ENCODE assay signal across 10 cellular contexts in genomic region chr3:72891053-72891855, GRCh38. TPM values are rescaled to one million over a fixed set of nuclear protein-coding genes. Genes with fewer than 3 reads are reported as not detected.
A peak's percentile ranks its signal among the peaks of the same experiment; 100 is the strongest.
DNase-seq lines count a peak whose midpoint lies in the region; ATAC-seq and TF ChIP-seq lines count a peak whose summit lies in the region.
"Had no signal": no experiment of that assay in that cellular context is flagged by ENCODE, and none has a peak within 500 bp of the region (broad histone marks: within the 10 kb centered on the region; RNA-seq: fewer than 3 reads in every experiment).

No MANE protein-coding gene starts in this region.

- H3K4me3 ChIP-seq in ACC112 (ENCODE audit: low read depth, low read length) (peak overlapping the region; percentile 44), cardiac fibroblast (replicated peaks in 1 of 2; ENCODE audit: low read depth in 2 of 2, low read length in 2 of 2) (peak overlapping the region in 1 of 2 donors; percentile 4), mesodermal cell (ENCODE audit: extremely low read depth, insufficient read depth, low read length, poor library complexity, severe bottlenecking) (no peak overlapping the region)

- no peak for ATAC-seq in HG03354 (IDR thresholded peaks at IDR 0.05; ENCODE audit: poor library complexity, severe bottlenecking, unreplicated experiment)

- H3K4me1 ChIP-seq in ACC112 (ENCODE audit: control insufficient read depth, insufficient read depth, low read length, unreplicated experiment) (peaks cover 41% of the 10 kb centered on the region), mesodermal cell (ENCODE audit: control insufficient read depth, insufficient read depth, low read length, poor library complexity, severe bottlenecking) (peaks cover 35% of the 10 kb centered on the region)

- DNase-seq in NCI-H1092 (lab: John Stamatoyannopoulos, UW), result peak; percentile 78
- DNase-seq in cardiac fibroblast (ENCODE audit: low read depth in 2 of 2), result peak; percentile 96 to 98
- DNase-seq in stimulated activated CD4-positive, alpha-beta T cell treated with anti-CD3 and anti-CD28 coated beads, Interleukin-4, amount 100 ng/mL, for 1 hour, result no peak
- no peak for DNase-seq in NCI-H1694 treated with DMSO at 0.1 percent for 48 hours (lab: John Stamatoyannopoulos, UW)
- DNase-seq in NCI-H526 treated with DMSO at 0.1 percent for 48 hours (lab: John Stamatoyannopoulos, UW), result no peak
- DNase-seq: activated naive CD4-positive, alpha-beta T cell treated with anti-CD3 and anti-CD28 coated beads for 36 hours; DMS53 had no signal

- peaks cover 16% of the 10 kb centered on the region for H3K79me2 ChIP-seq in ACC112 (ENCODE audit: control insufficient read depth, insufficient read depth, low read length, unreplicated experiment)

- peak; percentile 19 for TF ChIP-seq CTCF in cardiac fibroblast (IDR thresholded peaks at IDR 0.05; ENCODE audit: low read depth, low read length)

- H3K36me3 ChIP-seq in ACC112 (ENCODE audit: insufficient read depth, low read length), result no peaks in the 10 kb centered on the region
- no peaks in the 10 kb centered on the region for H3K36me3 ChIP-seq in mesodermal cell (ENCODE audit: control insufficient read depth, insufficient read depth, low read length)

- H3K9me3 ChIP-seq in mesodermal cell (ENCODE audit: control insufficient read depth, low read length), result no peaks in the 10 kb centered on the region

- H3K27ac ChIP-seq in ACC112 (ENCODE audit: low read depth, low read length) (peak overlapping the region; percentile 89), mesodermal cell (ENCODE audit: low read depth, low read length, severe bottlenecking) (peak overlapping the region; percentile 30)

- no peaks in the 10 kb centered on the region for H3K27me3 ChIP-seq in ACC112 (ENCODE audit: insufficient read depth, low read length)

- H2AFZ ChIP-seq in ACC112 (ENCODE audit: low read length, unreplicated experiment), result peak overlapping the region; percentile 49

- 50 to 51% methylated on average over 3 to 6 of the region's 8 CpGs for WGBS in mesodermal cell (ENCODE audit: insufficient coverage in 2 of 2), 2 experiments

RNA-seq across cellular contexts. Expression of gene GXYLT2, which starts 3.4 kb away (rescaled TPM):
- polyA plus RNA-seq in mesodermal cell (2013, experiment 1 of 2), result 14.1 TPM
- polyA plus RNA-seq in mesodermal cell (2013, experiment 2 of 2), result 10.9 TPM

RNA-seq across cellular contexts. Expression of gene SHQ1, which starts 43.0 kb away (rescaled TPM):
- polyA plus RNA-seq in mesodermal cell (2013, experiment 1 of 2), result 15.7 TPM
- polyA plus RNA-seq in mesodermal cell (2013, experiment 2 of 2), result 15.6 TPM

Comparison
In these comparisons a context has a peak if more than half of its experiments do, and no peak if none do; other contexts are left out.
1. DNase-seq: peak in NCI-H1092 (single experiment) and cardiac fibroblast (2 of 2); none in stimulated activated CD4-positive, alpha-beta T cell treated with anti-CD3 and anti-CD28 coated beads, Interleukin-4, amount 100 ng/mL, for 1 hour (single experiment), NCI-H1694 treated with DMSO at 0.1 percent for 48 hours (single experiment) and NCI-H526 treated with DMSO at 0.1 percent for 48 hours (single experiment).